In genomic region chr10:91220194-91220953, GRCh38 we compare ENCODE assay signal across 8 cellular contexts. TPM values are rescaled to one million over a fixed set of nuclear protein-coding genes. Genes with fewer than 3 reads are reported as not detected.
DNase-seq lines count a peak whose midpoint lies in the region; ATAC-seq and TF ChIP-seq lines count a peak whose summit lies in the region.

Gene PCGF5 (plus strand): TSS chr10:91220663. CDS start chr10:91222872, 2,209 bp downstream.

- H3K27me3 ChIP-seq in stomach: no peaks in the 10 kb centered on the region

- no peaks in the 10 kb centered on the region for H3K36me3 Mint-ChIP-seq in neural crest cell (ENCODE audit: low read depth)

- 0 to 2% (median 1%) methylated on average over 39 to 64 of the region's 66 CpGs for WGBS in stomach, 5 donors

- peak; percentile 94 for ATAC-seq in GM21825 (IDR thresholded peaks at IDR 0.05; ENCODE audit: unreplicated experiment)

- H3K9me3 ChIP-seq in KOPT-K1 (ENCODE audit: insufficient read depth, low read length, poor library complexity, severe bottlenecking): no peaks in the 10 kb centered on the region
- H3K9me3 ChIP-seq in stomach: no peaks in the 10 kb centered on the region

- H3K4me3 Mint-ChIP-seq in neural crest cell: peak within 1 kb of the TSS; percentile 88

- intact Hi-C loops in stomach (cut with DNase I; ENCODE audit: low total_unique reads): loop anchor here (10.0 kb wide), 1 partner anchor 56 kb away; no protein-coding TSS in a partner anchor

- H3K27me3 Mint-ChIP-seq in neural crest cell (ENCODE audit: low read depth): peaks cover 44% of the 10 kb centered on the region

- peaks cover 24% of the 10 kb centered on the region for H3K36me3 ChIP-seq in KOPT-K1 (ENCODE audit: insufficient read depth, low read length)
- H3K36me3 ChIP-seq in stomach: no peaks in the 10 kb centered on the region

- no peaks in the 10 kb centered on the region for H3K9me3 Mint-ChIP-seq in neural crest cell

- H3K27ac ChIP-seq in KOPT-K1 (ENCODE audit: low read depth, low read length, poor library complexity, severe bottlenecking) (peak within 1 kb of the TSS; percentile 89), stomach (peak within 1 kb of the TSS; percentile 93 to 98 (median 95))

- TF ChIP-seq POLR2A in Raji (IDR thresholded peaks at IDR 0.05; ENCODE audit: insufficient read depth, low read depth, low read length) (peak; percentile 70), stomach (IDR thresholded peaks at IDR 0.05) (peak in 1 of 4 donors; percentile 69)

- peaks cover 20 to 52% (median 35%) of the 10 kb centered on the region in 4 donors for H3K4me1 ChIP-seq in stomach

- peak; percentile 53 for TF ChIP-seq CTCF in neural crest cell (conservative IDR thresholded peaks at IDR 0.05)
- peak in 4 of 7 experiments; percentile 21 to 68 (median 38) for TF ChIP-seq CTCF in stomach (IDR thresholded peaks at IDR 0.05)

- peaks cover 11% of the 10 kb centered on the region for H3K4me1 Mint-ChIP-seq in neural crest cell

- peak within 1 kb of the TSS; percentile 77 to 93 (median 90) for H3K4me3 ChIP-seq in stomach

- TF ChIP-seq EP300 in stomach (IDR thresholded peaks at IDR 0.05): no peak

- H3K27ac Mint-ChIP-seq in neural crest cell (ENCODE audit: unreplicated experiment): no peak within 1 kb of the TSS

- peak; percentile 91 for DNase-seq in ELR (ENCODE audit: low read depth)
- peak; percentile 88 for DNase-seq in activated gamma-delta T cell (lab: John Stamatoyannopoulos, UW)
- DNase-seq in fibroblast of the conjunctiva (ENCODE audit: low read depth): peak; percentile 80
- DNase-seq in neural crest cell (ENCODE audit: low read depth, low spot score): peak; percentile 79
- peak; percentile 95 for DNase-seq in stomach

RNA-seq across cellular contexts. Expression of gene PCGF5, which starts in this region (rescaled TPM):
- 10.2 and 11.2 TPM in 2 replicates for total RNA-seq in neural crest cell
- total RNA-seq in stomach: 10 to 100 TPM; 10.7 to 78.2 (median 57.6) TPM
- polyA plus RNA-seq in stomach: 10 to 100 TPM; 19.8 to 35.4 (median 32.1) TPM

Comparison
In these comparisons a context has a peak if more than half of its experiments do, and no peak if none do; other contexts are left out.
1. Peak in every context shown above with its lines: DNase-seq, ATAC-seq, H3K4me3 ChIP-seq and H3K27ac ChIP-seq.